ENCODE assay signal across 8 cellular contexts in genomic region chr9:109817846-109818472, GRCh38. TPM values are rescaled to one million over a fixed set of nuclear protein-coding genes. Genes with fewer than 3 reads are reported as not detected.
DNase-seq lines count a peak whose midpoint lies in the region; ATAC-seq and TF ChIP-seq lines count a peak whose summit lies in the region.

No MANE protein-coding gene starts in this region.

- H3K9ac ChIP-seq in KMS-11 (no peak overlapping the region), NT2/D1 (ENCODE audit: insufficient read length, low read depth) (no peak overlapping the region), skeletal muscle satellite cell (ENCODE audit: low read depth, low read length) (peak overlapping the region; percentile 75)

- H3K27me3 ChIP-seq in Caco-2 (replicated peaks; ENCODE audit: control insufficient read depth, insufficient read depth, low read length): no peaks in the 10 kb centered on the region
- H3K27me3 ChIP-seq in KMS-11 (ENCODE audit: insufficient read depth, low read depth): no peaks in the 10 kb centered on the region
- H3K27me3 ChIP-seq in NT2/D1 (ENCODE audit: insufficient read depth, insufficient read length): no peaks in the 10 kb centered on the region
- no peaks in the 10 kb centered on the region for H3K27me3 ChIP-seq in skeletal muscle satellite cell (ENCODE audit: control insufficient read depth, insufficient read depth, low read length)

- intact Hi-C loops in Caco-2 (cut with micrococcal nuclease; ENCODE audit: unreplicated experiment): loop anchor here (1.0 kb wide), 2 partner anchors 113 to 244 kb away; no protein-coding TSS in a partner anchor

- no peak overlapping the region for H3K4me3 ChIP-seq in Caco-2 (ENCODE audit: low read depth, low read length)
- H3K4me3 ChIP-seq in KMS-11 (IDR thresholded peaks at IDR 0.05; ENCODE audit: insufficient read depth, low read depth, low read length): no peak overlapping the region
- H3K4me3 ChIP-seq in NT2/D1 (ENCODE audit: insufficient read length, low read depth): no peak overlapping the region
- H3K4me3 ChIP-seq in astrocyte of the cerebellum (ENCODE audit: low read depth, low read length): no peak overlapping the region
- peak overlapping the region; percentile 40 for H3K4me3 ChIP-seq in skeletal muscle satellite cell (ENCODE audit: low read length)

- no peaks in the 10 kb centered on the region for H4K20me1 ChIP-seq in KMS-11 (ENCODE audit: insufficient read depth)

- peak; percentile 63 for ATAC-seq in GM19452 (IDR thresholded peaks at IDR 0.05; ENCODE audit: unreplicated experiment)

- H3K9me3 ChIP-seq in Caco-2 (no peaks in the 10 kb centered on the region), NT2/D1 (ENCODE audit: insufficient read depth, low read length) (no peaks in the 10 kb centered on the region; the same call in 1 of the 2 replicates), skeletal muscle satellite cell (replicated peaks; ENCODE audit: low read length) (no peaks in the 10 kb centered on the region)

- BruUV-seq in Caco-2 (replicated peaks; lab: Mats Ljungman, UMichigan): no TSS peak

- no peaks in the 10 kb centered on the region for H3K79me2 ChIP-seq in KMS-11 (ENCODE audit: insufficient read depth, low read depth)

- peaks cover 3% of the 10 kb centered on the region for H3K27me3 Mint-ChIP-seq in Caco-2 (ENCODE audit: insufficient read depth, unreplicated experiment)

- no peak overlapping the region for H2AFZ ChIP-seq in KMS-11 (ENCODE audit: low read depth)

- H3K9me3 Mint-ChIP-seq in Caco-2 (ENCODE audit: unreplicated experiment): no peaks in the 10 kb centered on the region

- no peaks in the 10 kb centered on the region for H3K4me1 Mint-ChIP-seq in Caco-2 (ENCODE audit: low read depth, unreplicated experiment)

- no peaks in the 10 kb centered on the region for H3K4me1 ChIP-seq in Caco-2
- peaks cover 8% of the 10 kb centered on the region for H3K4me1 ChIP-seq in KMS-11 (ENCODE audit: low read depth, poor library complexity, severe bottlenecking)
- H3K4me1 ChIP-seq in NT2/D1 (ENCODE audit: insufficient read depth, insufficient read length): no peaks in the 10 kb centered on the region
- H3K4me1 ChIP-seq in skeletal muscle satellite cell (ENCODE audit: control insufficient read depth, insufficient read depth, low read length): peaks cover 48% of the 10 kb centered on the region

- no peaks in the 10 kb centered on the region for H3K36me3 ChIP-seq in Caco-2 (ENCODE audit: control insufficient read depth, insufficient read depth, low read length)
- H3K36me3 ChIP-seq in KMS-11 (ENCODE audit: insufficient read depth): no peaks in the 10 kb centered on the region
- peaks cover 6% of the 10 kb centered on the region for H3K36me3 ChIP-seq in NT2/D1 (ENCODE audit: insufficient read depth, insufficient read length, low read length)
- H3K36me3 ChIP-seq in skeletal muscle satellite cell (ENCODE audit: insufficient read depth, low read length): no peaks in the 10 kb centered on the region

- peak; percentile 70 to 78 for DNase-seq in Caco-2
- peak; percentile 91 for DNase-seq in NT2/D1 (ENCODE audit: low read depth, low spot score)
- peak; percentile 97 for DNase-seq in astrocyte of the cerebellum (ENCODE audit: low read depth)
- peak; percentile 40 to 82 for DNase-seq in hippocampal formation (lab: John Stamatoyannopoulos, UW)
- no peak for DNase-seq in UCSD-AML1 (lab: John Stamatoyannopoulos, UW; ENCODE audit: unreplicated experiment)

- no peaks in the 10 kb centered on the region for H3K36me3 Mint-ChIP-seq in Caco-2 (ENCODE audit: insufficient read depth, unreplicated experiment)

- no peak overlapping the region for H3K27ac Mint-ChIP-seq in Caco-2 (ENCODE audit: unreplicated experiment)

- peak; percentile 83 to 84 for TF ChIP-seq CTCF in Caco-2 (IDR thresholded peaks at IDR 0.05; ENCODE audit: insufficient read depth in 1 of 2, low read depth in 1 of 2, low read length in 1 of 2, severe bottlenecking in 1 of 2, unreplicated experiment in 1 of 2)
- TF ChIP-seq CTCF in KMS-11 (conservative IDR thresholded peaks at IDR 0.05; ENCODE audit: low read depth, low read length): peak; percentile 90
- TF ChIP-seq CTCF in astrocyte of the cerebellum (IDR thresholded peaks at IDR 0.05; ENCODE audit: low read depth, low read length, missing control alignments): peak; percentile 68

- H3K4me2 ChIP-seq in KMS-11 (no peak overlapping the region), skeletal muscle satellite cell (ENCODE audit: low read length) (peak overlapping the region; percentile 69)

- no peak overlapping the region for H3K4me3 Mint-ChIP-seq in Caco-2 (ENCODE audit: unreplicated experiment)

- POLR2A ChIA-PET in Caco-2 (lab: Charles Lee): no interaction called here

- no peak overlapping the region for H3K27ac ChIP-seq in KMS-11

- CTCF ChIA-PET in Caco-2 (lab: Charles Lee): interaction anchor here (2.4 kb wide), 1 partner anchor 244 kb away, joined by 17 read pairs; no protein-coding TSS in a partner anchor

- in situ Hi-C loops in astrocyte of the cerebellum (cut with HindIII; ENCODE audit: low sequenced_read_pairs): no loop called here

RNA-seq across cellular contexts. Expression of gene PALM2AKAP2, which starts 38.0 kb away (rescaled TPM):
- 0.54 and 2.4 TPM in 2 replicates for total RNA-seq in Caco-2 (2022)
- total RNA-seq in skeletal muscle satellite cell (2012; rRNA removed): 3.1 and 8.9 TPM in 2 replicates
